Comparison of ENCODE assay signal across 24 cellular contexts in the genomic region with DNA sequence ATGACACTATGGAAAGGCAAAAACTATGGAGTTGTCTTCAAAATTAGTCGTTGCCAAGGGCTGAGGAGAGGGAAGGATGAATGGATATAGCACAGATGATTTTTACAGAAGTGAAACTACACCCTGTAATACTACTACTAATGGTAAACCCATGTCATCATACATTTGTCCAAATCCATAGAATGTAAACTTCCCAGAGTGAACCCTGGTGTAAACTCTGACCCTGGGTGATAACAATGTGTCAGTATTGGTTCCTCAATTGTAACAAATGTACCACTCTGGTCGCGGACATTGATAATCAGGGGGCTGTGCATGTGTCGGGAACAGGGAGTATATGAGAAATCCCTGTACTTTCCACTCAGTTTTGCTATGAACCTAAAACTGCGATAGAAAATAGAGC.
"Had no signal": no experiment of that assay in that cellular context is flagged by ENCODE, and none has a peak within 500 bp of the region (broad histone marks: within the 10 kb centered on the region; RNA-seq: fewer than 3 reads in every experiment).

No MANE protein-coding gene starts in this region.

- FAIRE-seq: pancreas, urothelium cell line had no signal

- H3K27me3 Mint-ChIP-seq: activated B cell treated with CpG ODN at 0.5 μM for 24 hours; activated CD4-positive, alpha-beta T cell treated with anti-CD3 and anti-CD28 coated beads for 36 hours; activated T-cell treated with anti-CD3 and anti-CD28 coated beads, Interleukin-2, amount 50 U/mL, for 24 hours; activated T-helper 17 cell treated with anti-CD3 and anti-CD28 coated beads, Interleukin-2, amount 50 U/mL, for 72 hours; brain; stimulated activated naive CD8-positive, alpha-beta T cell treated with anti-CD3 and anti-CD28 coated beads, Interleukin-15, Interleukin-2, amounts not matched to agents 100 ng/mL and 50 ng/mL, for 24 hours had no signal

- H3K4me1 ChIP-seq: gastroesophageal sphincter, tibial nerve had no signal

- H3K27me3 ChIP-seq: gastroesophageal sphincter, heart left ventricle, pancreas, tibial nerve had no signal

- H3K4me3 ChIP-seq: gastroesophageal sphincter, heart left ventricle, pancreas, tibial nerve had no signal

- H3K9me3 ChIP-seq: gastroesophageal sphincter, heart left ventricle, pancreas, tibial nerve had no signal

- ATAC-seq: activated CD4-positive, alpha-beta T cell treated with anti-CD3 and anti-CD28 coated beads for 36 hours; activated T-helper 17 cell treated with anti-CD3 and anti-CD28 coated beads, Interleukin-2, amount 50 U/mL, for 72 hours; gastroesophageal sphincter; left cardiac atrium; pancreas; right cardiac atrium had no signal

- H3K27ac Mint-ChIP-seq: activated B cell treated with CpG ODN at 0.5 μM for 24 hours; activated CD4-positive, alpha-beta T cell treated with anti-CD3 and anti-CD28 coated beads for 36 hours; activated naive CD4-positive, alpha-beta T cell treated with anti-CD3 and anti-CD28 coated beads, Interleukin-2, amount 50 U/mL, for 72 hours; activated T-cell treated with anti-CD3 and anti-CD28 coated beads, Interleukin-2, amount 50 U/mL, for 24 hours; activated T-helper 17 cell treated with anti-CD3 and anti-CD28 coated beads, Interleukin-2, amount 50 U/mL, for 72 hours; brain; nephron progenitor cell; stimulated activated naive CD8-positive, alpha-beta T cell treated with anti-CD3 and anti-CD28 coated beads, Interleukin-15, Interleukin-2, amounts not matched to agents 100 ng/mL and 50 ng/mL, for 24 hours had no signal

- H3K4me1 Mint-ChIP-seq: activated CD4-positive, alpha-beta T cell treated with anti-CD3 and anti-CD28 coated beads for 36 hours; activated T-helper 17 cell treated with anti-CD3 and anti-CD28 coated beads, Interleukin-2, amount 50 U/mL, for 72 hours had no signal

- H3K4me3 Mint-ChIP-seq: activated B cell treated with CpG ODN at 0.5 μM for 24 hours; activated CD4-positive, alpha-beta T cell treated with anti-CD3 and anti-CD28 coated beads for 36 hours; activated T-cell treated with anti-CD3 and anti-CD28 coated beads, Interleukin-2, amount 50 U/mL, for 24 hours; activated T-helper 17 cell treated with anti-CD3 and anti-CD28 coated beads, Interleukin-2, amount 50 U/mL, for 72 hours; brain; nephron progenitor cell; stimulated activated naive CD8-positive, alpha-beta T cell treated with anti-CD3 and anti-CD28 coated beads, Interleukin-15, Interleukin-2, amounts not matched to agents 100 ng/mL and 50 ng/mL, for 24 hours had no signal

- H3K27ac ChIP-seq: epithelial cell of prostate, gastroesophageal sphincter, heart left ventricle, pancreas, tibial nerve had no signal

- DNase-seq: activated B cell treated with CpG ODN at 0.5 μM for 24 hours; activated CD4-positive, alpha-beta T cell treated with anti-CD3 and anti-CD28 coated beads for 36 hours; activated CD4-positive, alpha-beta T cell treated with anti-CD3 and anti-CD28 coated beads, Interleukin-2, amount 50 U/mL, for 4 hours; activated CD8-positive, alpha-beta memory T cell treated with anti-CD3 and anti-CD28 coated beads for 24 hours; activated CD8-positive, alpha-beta memory T cell treated with anti-CD3 and anti-CD28 coated beads, Interleukin-2, amount 50 U/mL, for 4 hours; activated T-cell treated with anti-CD3 and anti-CD28 coated beads, Interleukin-2, amount 50 U/mL, for 24 hours; aorta; heart left ventricle; islet precursor cell; left cardiac atrium; mesenchymal stem cell; nephron progenitor cell; pancreas; right cardiac atrium; stimulated activated CD4-positive, alpha-beta T cell treated with anti-CD3 and anti-CD28 coated beads, Interleukin-4, amount 100 ng/mL, for 24 hours; substantia nigra had no signal

- H3K36me3 ChIP-seq: heart left ventricle, pancreas had no signal

- H3K9me3 Mint-ChIP-seq: activated B cell treated with CpG ODN at 0.5 μM for 24 hours; activated naive CD4-positive, alpha-beta T cell treated with anti-CD3 and anti-CD28 coated beads, Interleukin-2, amount 50 U/mL, for 72 hours; activated T-cell treated with anti-CD3 and anti-CD28 coated beads, Interleukin-2, amount 50 U/mL, for 24 hours; activated T-helper 17 cell treated with anti-CD3 and anti-CD28 coated beads, Interleukin-2, amount 50 U/mL, for 72 hours; nephron progenitor cell; stimulated activated naive CD8-positive, alpha-beta T cell treated with anti-CD3 and anti-CD28 coated beads, Interleukin-15, Interleukin-2, amounts not matched to agents 100 ng/mL and 50 ng/mL, for 24 hours had no signal
